Comparison of ENCODE assay signal across 14 cellular contexts in genomic region chr18:28767781-28768211, GRCh38.
DNase-seq lines count a peak whose midpoint lies in the region; ATAC-seq and TF ChIP-seq lines count a peak whose summit lies in the region.
"Had no signal": no experiment of that assay in that cellular context is flagged by ENCODE, and none has a peak within 500 bp of the region (broad histone marks: within the 10 kb centered on the region; RNA-seq: fewer than 3 reads in every experiment).

No MANE protein-coding gene starts in this region.

- in situ Hi-C loops in ACHN (cut with HindIII; ENCODE audit: low pct_ligation_motif_present, low pct_unique_long_range_greater_than_20kb, low sequenced_read_pairs) = no loop called here
- in situ Hi-C loops in astrocyte of the spinal cord (cut with HindIII; ENCODE audit: low sequenced_read_pairs) = no loop called here

- no peak overlapping the region for H3K4me3 ChIP-seq in astrocyte of the spinal cord (ENCODE audit: low read depth, low read length)
- H3K4me3 ChIP-seq: MG63, prostate gland, uterus had no signal

- DNase-seq in ACHN (peak; percentile 3), HS-27A (ENCODE audit: low read depth) (peak; percentile 27), astrocyte of the spinal cord (ENCODE audit: low read depth, low spot score) (peak; percentile 76), glomerular endothelial cell (ENCODE audit: extremely low read depth, low read depth, low spot score) (peak; percentile 71), anterior cingulate cortex (lab: John Stamatoyannopoulos, UW) (no peak)
- no peak for DNase-seq in activated CD4-positive, alpha-beta T cell treated with anti-CD3 and anti-CD28 coated beads for 4 hours
- DNase-seq: DMS53; mesendoderm; MG63; stimulated activated CD4-positive, alpha-beta T cell treated with anti-CD3 and anti-CD28 coated beads, Interleukin-1b, Interleukin-23, amount 100 ng/mL, for 48 hours; uterus had no signal

- no peak for TF ChIP-seq CTCF in astrocyte of the spinal cord (IDR thresholded peaks at IDR 0.05; ENCODE audit: low read depth, low read length)

- ATAC-seq in activated CD4-positive, CD25-positive, alpha-beta regulatory T cell treated with anti-CD3 and anti-CD28 coated beads, Interleukin-2, amount 50 U/mL, for 24 hours = no peak
- ATAC-seq in GM18907 (IDR thresholded peaks at IDR 0.05; ENCODE audit: unreplicated experiment) = no peak

Comparison
In these comparisons a context has a peak if more than half of its experiments do, and no peak if none do; other contexts are left out.
1. DNase-seq: peak in ACHN (single experiment), HS-27A (single experiment), astrocyte of the spinal cord (single experiment) and glomerular endothelial cell (single experiment); none in activated CD4-positive, alpha-beta T cell treated with anti-CD3 and anti-CD28 coated beads for 4 hours (0 of 2) and anterior cingulate cortex (0 of 58).